ENCODE assay signal across 8 cellular contexts in the genomic region with DNA sequence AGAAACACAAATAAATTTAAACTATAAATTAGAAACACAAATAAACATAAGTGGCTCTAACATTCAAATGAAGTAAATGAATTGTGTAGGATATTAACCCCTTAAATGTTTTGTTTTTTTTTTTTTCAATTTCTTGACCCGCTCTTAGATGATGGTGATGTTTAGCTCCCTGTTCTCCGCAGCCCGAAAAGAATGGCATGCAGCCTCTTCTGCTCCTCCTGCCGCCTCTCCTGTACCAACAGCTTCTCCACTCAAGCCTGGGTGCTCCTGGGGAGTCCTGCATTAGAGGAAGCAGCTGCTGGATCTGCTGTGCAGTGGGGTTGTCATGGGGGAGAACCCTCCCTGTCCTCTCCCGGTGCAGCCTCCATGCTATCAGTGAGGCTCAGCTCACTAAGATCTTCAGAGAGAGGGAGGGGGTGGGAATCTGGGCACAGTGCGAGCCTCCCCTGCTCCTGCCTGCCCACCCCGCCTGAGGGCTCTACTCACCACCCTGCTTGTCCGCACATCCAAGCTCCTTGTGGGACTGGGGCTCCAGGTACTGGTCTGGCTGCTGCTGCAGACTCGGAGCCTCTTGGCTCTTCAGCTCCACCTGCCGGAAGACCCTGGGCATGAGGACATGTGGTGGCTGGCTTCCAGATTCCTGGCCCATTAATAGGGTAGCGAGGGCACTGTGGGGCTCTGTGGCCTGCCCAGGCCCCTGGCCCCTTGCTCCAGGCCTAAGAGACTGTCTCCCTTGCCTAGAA. TPM values are rescaled to one million over a fixed set of nuclear protein-coding genes. Genes with fewer than 3 reads are reported as not detected.
A peak's percentile ranks its signal among the peaks of the same experiment; 100 is the strongest.
DNase-seq lines count a peak whose midpoint lies in the region; ATAC-seq, FAIRE-seq and TF ChIP-seq lines count a peak whose summit lies in the region.
"Not testable (repeated sequence)": the region's sequence is repeated elsewhere in the genome, so short reads cannot be mapped to it uniquely, and the experiment has no call there.

No MANE protein-coding gene starts in this region.

- H3K36me3 Mint-ChIP-seq in activated T-cell treated with anti-CD3 and anti-CD28 coated beads, Interleukin-2, amount 50 U/mL, for 72 hours (ENCODE audit: insufficient read depth in 2 of 2); nephron progenitor cell (ENCODE audit: low read depth): not testable (repeated sequence)

- not testable (repeated sequence) for H3K9me3 Mint-ChIP-seq in activated T-cell treated with anti-CD3 and anti-CD28 coated beads, Interleukin-2, amount 50 U/mL, for 72 hours; nephron progenitor cell

- not testable (repeated sequence) for FAIRE-seq in bronchial epithelial cell (lab: Jason Lieb, UNC)

- H3K9me3 ChIP-seq in heart right ventricle; aorta (ENCODE audit: control insufficient read depth, low read length): not testable (repeated sequence)

- intact Hi-C loops in heart right ventricle (cut with DNase I); aorta (cut with DNase I): not testable (repeated sequence)

- H3K27ac ChIP-seq in heart right ventricle; aorta (ENCODE audit: low read depth in 1 of 2, low read length in 2 of 2): not testable (repeated sequence)

- H3K4me1 ChIP-seq in heart right ventricle; aorta (ENCODE audit: control insufficient read depth in 1 of 2, insufficient read depth in 2 of 2, low read length in 2 of 2): not testable (repeated sequence)

- not testable (repeated sequence) for H3K4me3 Mint-ChIP-seq in activated T-cell treated with anti-CD3 and anti-CD28 coated beads, Interleukin-2, amount 50 U/mL, for 72 hours; nephron progenitor cell

- not testable (repeated sequence) for H3K27ac Mint-ChIP-seq in activated T-cell treated with anti-CD3 and anti-CD28 coated beads, Interleukin-2, amount 50 U/mL, for 72 hours; nephron progenitor cell

- peak; percentile 37 for TF ChIP-seq CTCF in GM12864 (IDR thresholded peaks at IDR 0.05; ENCODE audit: low read depth, low read length, missing control alignments)
- TF ChIP-seq CTCF in bronchial epithelial cell (IDR thresholded peaks at IDR 0.05; ENCODE audit: insufficient read depth, low read length, severe bottlenecking), result peak; percentile 16
- TF ChIP-seq CTCF in heart right ventricle (IDR thresholded peaks at IDR 0.05), result peak; percentile 23 to 52 (median 36)
- TF ChIP-seq CTCF in nephron progenitor cell (IDR thresholded peaks at IDR 0.05), result not testable (repeated sequence)

- WGBS in heart right ventricle, 2 donors, result 52 to 58% methylated on average over 8 of the region's 11 CpGs
- WGBS in aorta, 2 donors, result 58 to 59% methylated on average over 8 of the region's 11 CpGs

- H3K4me3 ChIP-seq in GM12864 (ENCODE audit: low read depth, low read length); bronchial epithelial cell (ENCODE audit: low read depth, low read length); heart right ventricle; aorta (ENCODE audit: low read length in 2 of 2): not testable (repeated sequence)

- not testable (repeated sequence) for H3K27me3 ChIP-seq in bronchial epithelial cell (ENCODE audit: control insufficient read depth, insufficient read depth, low read length); heart right ventricle; aorta (ENCODE audit: control insufficient read depth in 1 of 2, insufficient read depth in 2 of 2, low read length in 1 of 2)

- not testable (repeated sequence) for H3K27me3 Mint-ChIP-seq in activated T-cell treated with anti-CD3 and anti-CD28 coated beads, Interleukin-2, amount 50 U/mL, for 72 hours (ENCODE audit: low read depth); nephron progenitor cell (ENCODE audit: low read depth, poor library complexity)

- ATAC-seq in activated T-cell treated with anti-CD3 and anti-CD28 coated beads, Interleukin-2, amount 50 U/mL, for 72 hours (replicated peaks in 1 of 2); heart right ventricle; aorta (ENCODE audit: low FRiP score): not testable (repeated sequence)

- not testable (repeated sequence) for DNase-seq in GM12864 (ENCODE audit: low read depth); bronchial epithelial cell (ENCODE audit: low read depth)
- DNase-seq in T-helper 9 cell, result peak; percentile 24
- peak; percentile 18 to 30 for DNase-seq in activated T-cell treated with anti-CD3 and anti-CD28 coated beads, Interleukin-2, amount 50 U/mL, for 72 hours
- peak in 1 of 2 donors; percentile 24 for DNase-seq in heart right ventricle
- peak; percentile 64 for DNase-seq in nephron progenitor cell
- peak; percentile 26 for DNase-seq in stimulated activated CD4-positive, alpha-beta T cell treated with anti-CD3 and anti-CD28 coated beads, Interleukin-4, amount 100 ng/mL, for 24 hours
- peak; percentile 50 to 71 for DNase-seq in aorta

- H3K4me1 Mint-ChIP-seq in activated T-cell treated with anti-CD3 and anti-CD28 coated beads, Interleukin-2, amount 50 U/mL, for 72 hours (ENCODE audit: low read depth); nephron progenitor cell: not testable (repeated sequence)

- not testable (repeated sequence) for H3K36me3 ChIP-seq in bronchial epithelial cell (ENCODE audit: control insufficient read depth, insufficient read depth, low read length); heart right ventricle; aorta (ENCODE audit: control insufficient read depth in 1 of 2, insufficient read depth in 2 of 2, low read length in 1 of 2)

RNA-seq across cellular contexts. Expression of a gene that starts 6.5 kb away (rescaled TPM):
- total RNA-seq in activated T-cell treated with anti-CD3 and anti-CD28 coated beads, Interleukin-2, amount 50 U/mL, for 72 hours, result 1 to 10 TPM; 2.5 to 2.6 TPM
- total RNA-seq in bronchial epithelial cell (0.79 and 3.3 TPM in 2 replicates), heart right ventricle (1 to 10 TPM in 2 of 10 donors, under 1 TPM in 8; 0.34 to 2.6 (median 0.62) TPM), aorta (1 to 10 TPM in 1 of 2 donors, under 1 TPM in 1; 0.23 to 2.8 TPM)
- polyA plus RNA-seq in heart right ventricle (1 to 10 TPM in 1 of 2 donors, under 1 TPM in 1; 0.58 to 5.3 TPM), aorta (1 to 10 TPM in 1 of 2 donors, under 1 TPM in 1; 0.38 to 2.7 TPM)
